8 cellular contexts compared by ENCODE assay signal in genomic region chr20:45407067-45407745, GRCh38. TPM values are rescaled to one million over a fixed set of nuclear protein-coding genes. Genes with fewer than 3 reads are reported as not detected.
DNase-seq lines count a peak whose midpoint lies in the region; ATAC-seq and TF ChIP-seq lines count a peak whose summit lies in the region.

No MANE protein-coding gene starts in this region.

- H3K79me2 ChIP-seq in HCT116 (ENCODE audit: insufficient read depth, low read length) = peaks cover 15% of the 10 kb centered on the region; the same call in 1 of the 2 replicates

- H3K36me3 Mint-ChIP-seq in osteocyte (ENCODE audit: unreplicated experiment) = peaks cover 20% of the 10 kb centered on the region

- H3K9me3 Mint-ChIP-seq in osteocyte (ENCODE audit: unreplicated experiment) = no peaks in the 10 kb centered on the region

- H3K9ac ChIP-seq in HCT116 (ENCODE audit: low read length) = peak overlapping the region; percentile 81

- intact Hi-C loops in HCT116 (cut with micrococcal nuclease) = no loop called here
- intact Hi-C loops in adrenal gland (cut with DNase I) = no loop called here
- intact Hi-C loops in left cardiac atrium (cut with DNase I) = loop anchor here in 1 of 2 donors (2.0 kb wide), 1 partner anchor 48 kb away; no protein-coding TSS in a partner anchor

- no peaks in the 10 kb centered on the region for H3K9me3 ChIP-seq in HCT116 (ENCODE audit: control insufficient read depth in 1 of 2, insufficient read depth in 1 of 2, low read depth in 1 of 2, low read length in 2 of 2)
- H3K9me3 ChIP-seq in adrenal gland (replicated peaks in 1 of 3) = no peaks in the 10 kb centered on the region

- TSS peak; percentile 48 for BruUV-seq in HCT116 (replicated peaks; lab: Mats Ljungman, UMichigan)

- ATAC-seq in HCT116 (peak; percentile 46), left cardiac atrium (peak; percentile 52 to 60), GM18517 (IDR thresholded peaks at IDR 0.05; ENCODE audit: unreplicated experiment) (no peak)

- CTCF ChIA-PET in AG04449 (lab: Yijun Ruan, JAX) = interaction anchor here (0.6 to 4.0 kb wide), 11 partner anchors 9 to 497 kb away, joined by 3 to 21 read pairs (median 4); partner anchors contain the start of genes PIGT and SYS1
- CTCF ChIA-PET in HCT116 (lab: Charles Lee) = interaction anchor here (0.6 kb wide), 1 partner anchor 33 kb away, joined by 3 read pairs; no protein-coding TSS in a partner anchor

- 14 to 24% (median 17%) methylated on average over 4 to 30 of the region's 30 CpGs for WGBS in adrenal gland, 4 donors

- H3K27me3 ChIP-seq in HCT116 (ENCODE audit: insufficient read depth, low read length) (no peaks in the 10 kb centered on the region), adrenal gland (no peaks in the 10 kb centered on the region)

- RAD21 ChIA-PET in HCT116 (lab: Charles Lee; ENCODE audit: low non-redundant PET in 1 of 2, low total read pairs in 2 of 2, uncharacterized antibody in 2 of 2, unreplicated experiment in 2 of 2) = no interaction called here

- no peaks in the 10 kb centered on the region for H4K20me1 ChIP-seq in HCT116 (ENCODE audit: insufficient read depth)

- no peaks in the 10 kb centered on the region for H3K9me2 ChIP-seq in HCT116 (ENCODE audit: insufficient read depth)

- no peak overlapping the region for H2AFZ ChIP-seq in HCT116 (ENCODE audit: low read depth, low read length, poor library complexity, severe bottlenecking)

- TF ChIP-seq RAD21 in HCT116 (IDR thresholded peaks at IDR 0.05; ENCODE audit: low read depth) = no peak

- peak overlapping the region; percentile 84 for H3K4me2 ChIP-seq in HCT116 (ENCODE audit: low read length)

- peak overlapping the region; percentile 88 for H3K27ac Mint-ChIP-seq in osteocyte (ENCODE audit: unreplicated experiment)

- H3K4me1 Mint-ChIP-seq in osteocyte (ENCODE audit: unreplicated experiment) = peaks cover 14% of the 10 kb centered on the region

- peak overlapping the region; percentile 66 for H3K4me3 ChIP-seq in AG04449 (ENCODE audit: low read depth, low read length)
- H3K4me3 ChIP-seq in HCT116 (replicated peaks in 1 of 2; ENCODE audit: low read depth in 1 of 2, low read length in 2 of 2) = peak overlapping the region; percentile 71 to 76
- peak overlapping the region; percentile 46 to 83 (median 56) for H3K4me3 ChIP-seq in adrenal gland

- H3K4me1 ChIP-seq in HCT116 (ENCODE audit: control insufficient read depth in 1 of 2, insufficient read depth in 2 of 2, low read length in 2 of 2) (peaks cover 5 to 24% of the 10 kb centered on the region in 2 experiments; a peak in 3 of 4 replicates), adrenal gland (replicated peaks in 1 of 2) (peaks cover 6 to 29% of the 10 kb centered on the region in 2 donors)

- H3K4me3 Mint-ChIP-seq in osteocyte (ENCODE audit: unreplicated experiment) = peak overlapping the region; percentile 87

- DNase-seq in AG04449 (ENCODE audit: low read depth, low spot score) = no peak
- no peak for DNase-seq in HCT116 (ENCODE audit: low read depth, low spot score)
- DNase-seq in adrenal gland = peak; percentile 37 to 79 (median 47)
- peak; percentile 72 for DNase-seq in left cardiac atrium
- no peak for DNase-seq in osteocyte (ENCODE audit: extremely low spot score, unreplicated experiment)
- no peak for DNase-seq in stimulated activated CD8-positive, alpha-beta memory T cell treated with anti-CD3 and anti-CD28 coated beads, Interleukin-4, amount 100 ng/mL, for 48 hours
- DNase-seq in NCI-H226 = no peak

- peak overlapping the region; percentile 83 for H3K27ac ChIP-seq in HCT116 (ENCODE audit: low read depth, low read length)
- peak overlapping the region in 4 of 5 donors; percentile 45 to 90 (median 74) for H3K27ac ChIP-seq in adrenal gland

- H3K36me3 ChIP-seq in HCT116 (ENCODE audit: control insufficient read depth in 1 of 2, insufficient read depth in 2 of 2, low read length in 2 of 2) (peaks cover 8 to 11% of the 10 kb centered on the region in 2 experiments; a peak in 2 of 4 replicates), adrenal gland (replicated peaks in 1 of 2) (peaks cover 0 to 12% of the 10 kb centered on the region in 2 donors)

- TF ChIP-seq CTCF in AG04449 (IDR thresholded peaks at IDR 0.05; ENCODE audit: insufficient read depth, low read length, missing control alignments) (no peak), HCT116 (IDR thresholded peaks at IDR 0.05 in 2 of 3, conservative IDR thresholded peaks at IDR 0.05 in 1 of 3; ENCODE audit: borderline replicate concordance in 1 of 3, insufficient read depth in 1 of 3, low read depth in 2 of 3, low read length in 2 of 3) (no peak), adrenal gland (IDR thresholded peaks at IDR 0.05) (no peak), osteocyte (IDR thresholded peaks at IDR 0.05) (no peak)

- no peaks in the 10 kb centered on the region for H3K27me3 Mint-ChIP-seq in osteocyte (ENCODE audit: unreplicated experiment)

- TF ChIP-seq POLR2A in HCT116 (IDR thresholded peaks at IDR 0.05; ENCODE audit: borderline replicate concordance, extremely low read depth, insufficient read depth, insufficient read length) = no peak
- TF ChIP-seq POLR2A in adrenal gland (IDR thresholded peaks at IDR 0.05) = peak; percentile 36 to 61

- POLR2A ChIA-PET in AG04449 (lab: Yijun Ruan, JAX) (interaction anchor here (1.9 to 2.1 kb wide), 2 partner anchors 44 to 59 kb away, joined by 6 to 9 read pairs; partner anchors contain the start of genes SDC4 and SYS1), HCT116 (lab: Charles Lee) (interaction anchor here (0.8 to 1.5 kb wide), 5 partner anchors 9 to 84 kb away, joined by 3 to 6 read pairs (median 4); partner anchors contain the start of gene PIGT)

TF ChIP-seq in HCT116, 20 proteins besides CTCF, POLR2A, EP300 and RAD21:
- TF ChIP-seq ELF1 (IDR thresholded peaks at IDR 0.05; ENCODE audit: borderline replicate concordance, low read depth) = no peak
- TF ChIP-seq, protein P1, sequence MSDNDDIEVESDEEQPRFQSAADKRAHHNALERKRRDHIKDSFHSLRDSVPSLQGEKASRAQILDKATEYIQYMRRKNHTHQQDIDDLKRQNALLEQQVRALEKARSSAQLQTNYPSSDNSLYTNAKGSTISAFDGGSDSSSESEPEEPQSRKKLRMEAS (IDR thresholded peaks at IDR 0.05) = no peak
TF ChIP-seq in HCT116: peak in this region for 0.

RNA-seq across cellular contexts. Expression of gene DBNDD2, which starts 0.9 kb away (rescaled TPM):
- total RNA-seq in HCT116 (2021; ENCODE audit: unreplicated experiment) (44.2 TPM), adrenal gland (10 to 100 TPM; 16.5 to 71.1 (median 31.5) TPM), left cardiac atrium (100 to 1,000 TPM; 177 to 200 TPM), osteocyte (37.4 and 37.7 TPM in 2 replicates)
- 69.1 and 76.8 TPM in 2 replicates for polyA plus RNA-seq in HCT116 (2012)
- polyA plus RNA-seq in adrenal gland = 10 to 100 TPM; 21.6 to 52.1 (median 34.8) TPM

RNA-seq across cellular contexts. Expression of gene PIGT, which starts 8.7 kb away (rescaled TPM):
- total RNA-seq in HCT116 (2021; ENCODE audit: unreplicated experiment) (71.4 TPM), adrenal gland (100 to 1,000 TPM in 6 of 8 donors, 10 to 100 TPM in 2; 76.0 to 202 (median 119) TPM), left cardiac atrium (100 to 1,000 TPM; 104 to 129 TPM), osteocyte (137 and 140 TPM in 2 replicates)
- 115 and 132 TPM in 2 replicates for polyA plus RNA-seq in HCT116 (2012)
- 100 to 1,000 TPM in 1 of 3 donors, 10 to 100 TPM in 2; 45.2 to 121 (median 99.7) TPM for polyA plus RNA-seq in adrenal gland

RNA-seq across cellular contexts. Expression of gene TP53TG5, which starts 29.1 kb away (rescaled TPM):
- total RNA-seq in HCT116 (2021; ENCODE audit: unreplicated experiment) (0.76 TPM), adrenal gland (under 1 TPM in 3 of 8 donors, not detected in 5; 0.24 to 0.78 (median 0.65) TPM), left cardiac atrium (1 to 10 TPM in 1 of 2 donors, under 1 TPM in 1; 0.68 to 2.0 TPM), osteocyte (not detected in 2 replicates)
- polyA plus RNA-seq in HCT116 (2012) = 0.34 and 0.64 TPM in 2 replicates
- polyA plus RNA-seq in adrenal gland = under 1 TPM in 1 of 3 donors, not detected in 2; 0.33 TPM

RNA-seq across cellular contexts. Expression of gene SYS1, which starts 44.2 kb away (rescaled TPM):
- total RNA-seq in HCT116 (2021; ENCODE audit: unreplicated experiment) = 20.5 TPM
- polyA plus RNA-seq in HCT116 (2012) = 21.2 and 26.3 TPM in 2 replicates
- total RNA-seq in adrenal gland = 10 to 100 TPM; 25.6 to 83.2 (median 38.4) TPM
- 10 to 100 TPM; 16.0 to 25.7 (median 17.7) TPM for polyA plus RNA-seq in adrenal gland
- 10 to 100 TPM; 23.4 to 24.1 TPM for total RNA-seq in left cardiac atrium
- 23.7 and 23.8 TPM in 2 replicates for total RNA-seq in osteocyte

RNA-seq across cellular contexts. Expression of gene SDC4, which starts 59.0 kb away (rescaled TPM):
- total RNA-seq in HCT116 (2021; ENCODE audit: unreplicated experiment) = 100 TPM
- polyA plus RNA-seq in HCT116 (2012) = 115 and 117 TPM in 2 replicates
- total RNA-seq in adrenal gland = 100 to 1,000 TPM in 2 of 8 donors, 10 to 100 TPM in 6; 66.9 to 128 (median 84.7) TPM
- 10 to 100 TPM; 48.7 to 64.9 (median 55.3) TPM for polyA plus RNA-seq in adrenal gland
- total RNA-seq in left cardiac atrium = 100 to 1,000 TPM in 1 of 2 donors, 10 to 100 TPM in 1; 51.4 to 152 TPM
- total RNA-seq in osteocyte = 31.5 and 32.3 TPM in 2 replicates

Comparison
In these comparisons a context has a peak if more than half of its experiments do, and no peak if none do; other contexts are left out.
1. DNase-seq: peak in adrenal gland (7 of 7) and left cardiac atrium (single experiment); none in AG04449 (single experiment), HCT116 (single experiment), osteocyte (single experiment), stimulated activated CD8-positive, alpha-beta memory T cell treated with anti-CD3 and anti-CD28 coated beads, Interleukin-4, amount 100 ng/mL, for 48 hours (single experiment) and NCI-H226 (single experiment).
2. Peak in every context shown above with its lines, with median percentiles within 50 percentile points of each other: H3K4me3 ChIP-seq.